In the genomic region with DNA sequence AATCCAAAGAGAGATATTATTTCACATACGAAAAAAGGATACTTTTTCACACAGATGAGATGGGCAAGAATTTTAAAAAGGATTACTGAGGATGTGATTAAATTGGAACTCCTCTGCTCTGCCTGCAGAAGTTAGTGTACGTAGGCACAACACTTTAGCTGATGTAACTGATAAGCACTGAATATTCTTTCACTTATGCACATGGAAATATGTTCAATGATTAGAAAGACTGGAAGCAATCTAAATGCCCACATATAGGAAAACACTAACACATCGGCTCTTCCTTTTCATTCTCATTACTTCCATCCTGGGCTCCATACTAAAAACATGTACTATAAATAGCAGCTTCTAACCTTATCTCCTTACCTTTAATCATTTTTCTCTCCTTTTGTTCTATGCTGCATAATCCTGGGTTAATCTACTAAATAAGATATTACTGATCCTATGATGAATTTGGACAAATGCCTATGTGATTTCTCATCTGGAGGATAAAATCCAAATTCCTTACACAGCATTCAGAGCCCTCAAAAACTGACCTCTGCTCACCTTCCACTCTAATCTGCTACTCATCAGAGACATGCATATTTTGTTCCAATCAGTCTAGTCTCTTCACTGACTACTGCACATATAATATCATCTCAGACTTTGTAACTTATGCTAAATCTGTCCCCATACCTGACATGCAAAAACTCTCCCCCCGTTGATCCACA, we compare ENCODE assay signal across 22 cellular contexts.
DNase-seq lines count a peak whose midpoint lies in the region; ATAC-seq, FAIRE-seq and TF ChIP-seq lines count a peak whose summit lies in the region.
"Had no signal": no experiment of that assay in that cellular context is flagged by ENCODE, and none has a peak within 500 bp of the region (broad histone marks: within the 10 kb centered on the region; RNA-seq: fewer than 3 reads in every experiment).

No MANE protein-coding gene starts in this region.

- ATAC-seq in GM23338 (no peak), RWPE2 (ENCODE audit: low read depth) (peak; percentile 56), omental fat pad (ENCODE audit: low FRiP score) (no peak)
- ATAC-seq: activated CD4-positive, CD25-positive, alpha-beta regulatory T cell treated with anti-CD3 and anti-CD28 coated beads, Interleukin-2, amount 50 U/mL, for 24 hours; activated naive CD4-positive, alpha-beta T cell treated with anti-CD3 and anti-CD28 coated beads, Interleukin-2, amount 50 U/mL, for 72 hours had no signal

- no peaks in the 10 kb centered on the region for H3K9me3 Mint-ChIP-seq in GM23338
- H3K9me3 Mint-ChIP-seq: activated naive CD4-positive, alpha-beta T cell treated with anti-CD3 and anti-CD28 coated beads, Interleukin-2, amount 50 U/mL, for 72 hours; H9 had no signal

- no peaks in the 10 kb centered on the region for H3K27me3 Mint-ChIP-seq in GM23338 (ENCODE audit: insufficient read depth, low read depth, poor library complexity)
- H3K27me3 Mint-ChIP-seq: CD4-positive, CD25-positive, alpha-beta regulatory T cell; progenitor cell of endocrine pancreas had no signal

- H3K4me1 ChIP-seq in GM23338 (ENCODE audit: insufficient read depth): peaks cover 34% of the 10 kb centered on the region; the same call in 1 of the 2 replicates
- peaks cover 96% of the 10 kb centered on the region for H3K4me1 ChIP-seq in RWPE2 (ENCODE audit: insufficient read depth, poor library complexity, severe bottlenecking)
- H3K4me1 ChIP-seq in fibroblast of lung (ENCODE audit: control insufficient read depth, extremely low read depth, insufficient read depth, low read length): peaks cover 11% of the 10 kb centered on the region
- peaks cover 59% of the 10 kb centered on the region for H3K4me1 ChIP-seq in smooth muscle cell (ENCODE audit: low read depth)

- FAIRE-seq in GM12891 (lab: Jason Lieb, UNC): no peak

- peaks cover 35% of the 10 kb centered on the region for H3K4me1 Mint-ChIP-seq in GM23338
- H3K4me1 Mint-ChIP-seq: CD4-positive, CD25-positive, alpha-beta regulatory T cell; immature natural killer cell had no signal

- 71% methylated on average over 4 of the region's 4 CpGs for WGBS in smooth muscle cell (ENCODE audit: low lambda C conversion rate)

- H2AFZ ChIP-seq in GM23338 (no peak overlapping the region), fibroblast of lung (ENCODE audit: low read length) (no peak overlapping the region), smooth muscle cell (ENCODE audit: low read depth) (no peak overlapping the region)

- 0 out of 2 replicates have a peak overlapping the region, but pooled peaks have one; percentile 50 for H3K27ac Mint-ChIP-seq in GM23338
- H3K27ac Mint-ChIP-seq: activated naive CD4-positive, alpha-beta T cell treated with anti-CD3 and anti-CD28 coated beads, Interleukin-2, amount 50 U/mL, for 72 hours; CD4-positive, CD25-positive, alpha-beta regulatory T cell; H9; immature natural killer cell; progenitor cell of endocrine pancreas had no signal

- no peak for TF ChIP-seq CTCF in GM23338 (conservative IDR thresholded peaks at IDR 0.05; ENCODE audit: low read depth in 2 of 2)
- TF ChIP-seq CTCF in RWPE2 (IDR thresholded peaks at IDR 0.05; ENCODE audit: poor library complexity, severe bottlenecking): no peak
- TF ChIP-seq CTCF in fibroblast of lung (conservative IDR thresholded peaks at IDR 0.05 in 1 of 2, IDR thresholded peaks at IDR 0.05 in 1 of 2; ENCODE audit: low read depth in 1 of 2, low read length in 2 of 2): no peak
- no peak for TF ChIP-seq CTCF in smooth muscle cell (IDR thresholded peaks at IDR 0.05; ENCODE audit: borderline replicate concordance, insufficient read depth, poor library complexity, severe bottlenecking)
- no peak for TF ChIP-seq CTCF in omental fat pad (IDR thresholded peaks at IDR 0.05)

- H3F3A ChIP-seq in GM23338 (replicated peaks; ENCODE audit: low read depth) (no peaks in the 10 kb centered on the region), smooth muscle cell (ENCODE audit: low read depth) (no peaks in the 10 kb centered on the region)

- H3K27me3 ChIP-seq in GM23338 (ENCODE audit: insufficient read depth) (no peaks in the 10 kb centered on the region), RWPE2 (ENCODE audit: insufficient read depth, poor library complexity, severe bottlenecking) (no peaks in the 10 kb centered on the region), fibroblast of lung (ENCODE audit: control insufficient read depth, insufficient read depth, low read length) (no peaks in the 10 kb centered on the region), smooth muscle cell (ENCODE audit: low read depth) (no peaks in the 10 kb centered on the region)
- H3K27me3 ChIP-seq: vagina had no signal

- H3K36me3 Mint-ChIP-seq in GM23338 (ENCODE audit: low read depth): no peaks in the 10 kb centered on the region
- H3K36me3 Mint-ChIP-seq: activated naive CD4-positive, alpha-beta T cell treated with anti-CD3 and anti-CD28 coated beads, Interleukin-2, amount 50 U/mL, for 72 hours; CD4-positive, CD25-positive, alpha-beta regulatory T cell had no signal

- H3K9me3 ChIP-seq in RWPE2 (ENCODE audit: severe bottlenecking): no peaks in the 10 kb centered on the region
- no peaks in the 10 kb centered on the region for H3K9me3 ChIP-seq in fibroblast of lung (ENCODE audit: control insufficient read depth, insufficient read depth, low read depth, low read length)
- H3K9me3 ChIP-seq in smooth muscle cell (replicated peaks; ENCODE audit: low read depth): no peaks in the 10 kb centered on the region
- H3K9me3 ChIP-seq: mucosa of descending colon, vagina had no signal

- no peaks in the 10 kb centered on the region for H3K79me2 ChIP-seq in GM23338 (replicated peaks; ENCODE audit: insufficient read depth)
- peaks cover 6% of the 10 kb centered on the region for H3K79me2 ChIP-seq in fibroblast of lung (ENCODE audit: control insufficient read depth, insufficient read depth, low read length)
- peaks cover 5% of the 10 kb centered on the region for H3K79me2 ChIP-seq in smooth muscle cell (ENCODE audit: low read depth)

- H3K9ac ChIP-seq in fibroblast of lung (ENCODE audit: insufficient read depth, low read length): peak overlapping the region; percentile 1
- H3K9ac ChIP-seq in smooth muscle cell (ENCODE audit: low read depth): peak overlapping the region; percentile 79

- no peak overlapping the region for H3K4me3 Mint-ChIP-seq in GM23338
- H3K4me3 Mint-ChIP-seq: CD4-positive, CD25-positive, alpha-beta regulatory T cell; H9; immature natural killer cell had no signal

- H3K36me3 ChIP-seq in GM23338 (ENCODE audit: insufficient read depth) (no peaks in the 10 kb centered on the region), RWPE2 (ENCODE audit: low read depth) (peaks cover 12% of the 10 kb centered on the region), fibroblast of lung (ENCODE audit: control insufficient read depth, insufficient read depth, low read length) (no peaks in the 10 kb centered on the region), smooth muscle cell (ENCODE audit: low read depth) (no peaks in the 10 kb centered on the region)
- H3K36me3 ChIP-seq: vagina had no signal

- DNase-seq in GM23338 (ENCODE audit: low spot score): no peak
- no peak for DNase-seq in RWPE2 (ENCODE audit: low spot score)
- peak in 1 of 2 donors; percentile 87 for DNase-seq in fibroblast of lung (ENCODE audit: low read depth in 2 of 2)
- no peak for DNase-seq in smooth muscle cell (lab: John Stamatoyannopoulos, UW; ENCODE audit: unreplicated experiment)
- DNase-seq in omental fat pad (ENCODE audit: low spot score): no peak
- DNase-seq in AG08396 (ENCODE audit: low spot score): no peak
- no peak for DNase-seq in GM12891 (ENCODE audit: insufficient read length, low spot score)
- DNase-seq in SKM-1 (lab: John Stamatoyannopoulos, UW; ENCODE audit: unreplicated experiment): no peak
- DNase-seq: activated CD8-positive, alpha-beta memory T cell treated with anti-CD3 and anti-CD28 coated beads, Interleukin-2, amount 50 U/mL, for 48 hours; CD4-positive, CD25-positive, alpha-beta regulatory T cell; cortex of kidney; H9; immature natural killer cell; mucosa of descending colon; NCI-H2171; stimulated activated CD4-positive, alpha-beta T cell treated with anti-CD3 and anti-CD28 coated beads, Interleukin-1b, Interleukin-23, amount 100 ng/mL, for 48 hours; stimulated activated CD8-positive, alpha-beta memory T cell treated with anti-CD3 and anti-CD28 coated beads, Interleukin-4, amount 100 ng/mL, for 48 hours; T-helper 1 cell had no signal

- no peak overlapping the region for H3K4me3 ChIP-seq in GM23338
- no peak overlapping the region for H3K4me3 ChIP-seq in RWPE2 (ENCODE audit: severe bottlenecking)
- peak overlapping the region in 1 of 4 experiments; percentile 5 for H3K4me3 ChIP-seq in fibroblast of lung (replicated peaks in 1 of 4; ENCODE audit: control extremely low read depth in 1 of 4, insufficient read depth in 1 of 4, low read depth in 3 of 4, low read length in 4 of 4)
- H3K4me3 ChIP-seq in smooth muscle cell: no peak overlapping the region
- H3K4me3 ChIP-seq: mucosa of descending colon, vagina had no signal

- H3K9me2 ChIP-seq in GM23338 (ENCODE audit: insufficient read depth): no peaks in the 10 kb centered on the region

- H3K4me2 ChIP-seq in GM23338 (no peak overlapping the region), fibroblast of lung (ENCODE audit: extremely low read depth, insufficient read depth, low read length) (peak overlapping the region; percentile 83), smooth muscle cell (peak overlapping the region; percentile 79)

- H4K20me1 ChIP-seq in GM23338 (replicated peaks; ENCODE audit: insufficient read depth): no peaks in the 10 kb centered on the region
- H4K20me1 ChIP-seq in fibroblast of lung (ENCODE audit: control insufficient read depth, extremely low read depth, insufficient read depth, low read length): no peaks in the 10 kb centered on the region
- H4K20me1 ChIP-seq in smooth muscle cell (ENCODE audit: low read depth): no peaks in the 10 kb centered on the region

- TF ChIP-seq POLR2A in GM12891 (IDR thresholded peaks at IDR 0.05; ENCODE audit: low read depth, low read length): no peak

- H3K27ac ChIP-seq in GM23338 (ENCODE audit: low read depth) (no peak overlapping the region), RWPE2 (ENCODE audit: poor library complexity, severe bottlenecking) (peak overlapping the region; percentile 98), fibroblast of lung (ENCODE audit: insufficient read depth, low read length) (peak overlapping the region; percentile 64), smooth muscle cell (ENCODE audit: low read depth) (peak overlapping the region; percentile 94)
- H3K27ac ChIP-seq: vagina had no signal

TF ChIP-seq in GM23338, 12 proteins besides CTCF, POLR2A, EP300 and RAD21 (continues in another document):
- TF ChIP-seq JUNB (IDR thresholded peaks at IDR 0.05; ENCODE audit: unreplicated experiment): no peak

TF ChIP-seq in GM12891, 5 proteins besides CTCF, POLR2A, EP300 and RAD21:
- TF ChIP-seq TAF1 (IDR thresholded peaks at IDR 0.05; ENCODE audit: low read depth, low read length) (no peak), SPI1 (IDR thresholded peaks at IDR 0.05; ENCODE audit: low read depth, low read length) (no peak)
TF ChIP-seq in GM12891: peak in this region for 0.
